ENCODE assay signal across 24 cellular contexts in genomic region chr1:83770322-83770661, GRCh38.
"Had no signal": no experiment of that assay in that cellular context is flagged by ENCODE, and none has a peak within 500 bp of the region (broad histone marks: within the 10 kb centered on the region; RNA-seq: fewer than 3 reads in every experiment).

No MANE protein-coding gene starts in this region.

- ATAC-seq: gastrocnemius medialis; left cardiac atrium; left lung; mucosa of descending colon; natural killer cell treated with Interleukin-12 subunit alpha and Interleukin-12 subunit beta and Interleukin-15 and Interleukin-18, amount 100 ng/mL, for 72 hours; sciatic nerve; stimulated activated memory B cell treated with anti-CD40 and anti-IgM and Interleukin-4, amounts not matched to agents 10 μg/mL and 1 μg/mL and 100 μg/mL, for 72 hours; stimulated activated naive CD8-positive, alpha-beta T cell treated with anti-CD3 and anti-CD28 coated beads, Interleukin-15, Interleukin-2, amounts not matched to agents 100 U/mL and 50 U/mL, for 24 hours had no signal

- H3K27ac ChIP-seq: dorsolateral prefrontal cortex, gastrocnemius medialis, left lung, neural progenitor cell, parathyroid adenoma, prostate gland, right atrium auricular region, spleen, testis, tibial artery had no signal

- H3K9ac ChIP-seq: neural progenitor cell, parathyroid adenoma had no signal

- H2AFZ ChIP-seq: neural progenitor cell, parathyroid adenoma had no signal

- DNase-seq: dorsolateral prefrontal cortex; effector CD8-positive, alpha-beta T cell; erythroblast; gastrocnemius medialis; left cardiac atrium; left lung; mesenchymal stem cell; mucosa of descending colon; naive B cell; spleen; stimulated activated CD4-positive, alpha-beta T cell treated with anti-CD3 and anti-CD28 coated beads, Interleukin-4, amount 100 ng/mL, for 4 hours; stimulated activated naive CD8-positive, alpha-beta T cell treated with anti-CD3 and anti-CD28 coated beads, Interleukin-15, Interleukin-2, amounts not matched to agents 100 U/mL and 50 U/mL, for 24 hours; substantia nigra; testis; tibial artery had no signal

- H3K36me3 ChIP-seq: gastrocnemius medialis, left lung, neural progenitor cell, prostate gland, right atrium auricular region, spleen, tibial artery had no signal

- H3K27ac Mint-ChIP-seq: mesothelial cell of epicardium; natural killer cell treated with Interleukin-12 subunit alpha and Interleukin-12 subunit beta and Interleukin-15 and Interleukin-18, amount 100 ng/mL, for 72 hours; neural progenitor cell; stimulated activated memory B cell treated with anti-CD40 and anti-IgM and Interleukin-4, amounts not matched to agents 10 μg/mL and 1 μg/mL and 100 μg/mL, for 72 hours; type B pancreatic cell had no signal

- H3K4me3 ChIP-seq: dorsolateral prefrontal cortex, gastrocnemius medialis, left lung, mucosa of descending colon, neural progenitor cell, prostate gland, right atrium auricular region, spleen, testis, tibial artery had no signal

- H3K4me2 ChIP-seq: neural progenitor cell had no signal

- H3K79me2 ChIP-seq: parathyroid adenoma had no signal

- H3K4me3 Mint-ChIP-seq: mesothelial cell of epicardium; natural killer cell treated with Interleukin-12 subunit alpha and Interleukin-12 subunit beta and Interleukin-15 and Interleukin-18, amount 100 ng/mL, for 72 hours; neural progenitor cell; stimulated activated memory B cell treated with anti-CD40 and anti-IgM and Interleukin-4, amounts not matched to agents 10 μg/mL and 1 μg/mL and 100 μg/mL, for 72 hours; type B pancreatic cell had no signal

- H3K36me3 Mint-ChIP-seq: mesothelial cell of epicardium; naive B cell; natural killer cell treated with Interleukin-12 subunit alpha and Interleukin-12 subunit beta and Interleukin-15 and Interleukin-18, amount 100 ng/mL, for 72 hours; neural progenitor cell; stimulated activated memory B cell treated with anti-CD40 and anti-IgM and Interleukin-4, amounts not matched to agents 10 μg/mL and 1 μg/mL and 100 μg/mL, for 72 hours; type B pancreatic cell had no signal

- H3K27me3 ChIP-seq: gastrocnemius medialis, left lung, neural progenitor cell, right atrium auricular region, spleen, testis, tibial artery had no signal

- H3K27me3 Mint-ChIP-seq: stimulated activated memory B cell treated with anti-CD40 and anti-IgM and Interleukin-4, amounts not matched to agents 10 μg/mL and 1 μg/mL and 100 μg/mL, for 72 hours had no signal

- H3K9me3 ChIP-seq: gastrocnemius medialis, left lung, mucosa of descending colon, prostate gland, right atrium auricular region, spleen, testis, tibial artery had no signal

- H3K4me1 ChIP-seq: gastrocnemius medialis, left lung, parathyroid adenoma, prostate gland, right atrium auricular region, testis, tibial artery had no signal
